ENCODE assay signal across 13 cellular contexts in genomic region chr1:111191496-111191895, GRCh38. TPM values are rescaled to one million over a fixed set of nuclear protein-coding genes. Genes with fewer than 3 reads are reported as not detected.
DNase-seq lines count a peak whose midpoint lies in the region; ATAC-seq and TF ChIP-seq lines count a peak whose summit lies in the region.
"Had no signal": no experiment of that assay in that cellular context is flagged by ENCODE, and none has a peak within 500 bp of the region (broad histone marks: within the 10 kb centered on the region; RNA-seq: fewer than 3 reads in every experiment).

No MANE protein-coding gene starts in this region.

- H3K27me3 ChIP-seq in tibial nerve, result no peaks in the 10 kb centered on the region
- H3K27me3 ChIP-seq: neural progenitor cell had no signal

- no peak overlapping the region for H3K4me3 Mint-ChIP-seq in activated T-cell treated with anti-CD3 and anti-CD28 coated beads, Interleukin-2, amount 50 U/mL, for 24 hours
- no peak overlapping the region for H3K4me3 Mint-ChIP-seq in activated CD8-positive, alpha-beta T cell treated with anti-CD3 and anti-CD28 coated beads, Interleukin-2, amount 10 ng/mL, durations not matched to agents 7 days and 5 days
- H3K4me3 Mint-ChIP-seq: neural progenitor cell had no signal

- H3K27ac Mint-ChIP-seq in activated T-cell treated with anti-CD3 and anti-CD28 coated beads, Interleukin-2, amount 50 U/mL, for 24 hours, result peak overlapping the region; percentile 98
- peak overlapping the region; percentile 76 for H3K27ac Mint-ChIP-seq in activated CD8-positive, alpha-beta T cell treated with anti-CD3 and anti-CD28 coated beads, Interleukin-2, amount 10 ng/mL, durations not matched to agents 7 days and 5 days
- H3K27ac Mint-ChIP-seq: neural progenitor cell had no signal

- peak overlapping the region in 3 of 4 donors; percentile 34 to 71 (median 46) for H3K27ac ChIP-seq in tibial nerve
- H3K27ac ChIP-seq: neural progenitor cell had no signal

- peaks cover 96% of the 10 kb centered on the region for H3K4me1 Mint-ChIP-seq in activated T-cell treated with anti-CD3 and anti-CD28 coated beads, Interleukin-2, amount 50 U/mL, for 24 hours (ENCODE audit: low read depth)
- peaks cover 100% of the 10 kb centered on the region for H3K4me1 Mint-ChIP-seq in activated CD8-positive, alpha-beta T cell treated with anti-CD3 and anti-CD28 coated beads, Interleukin-2, amount 10 ng/mL, durations not matched to agents 7 days and 5 days (ENCODE audit: low read depth)

- H3K4me1 ChIP-seq in tibial nerve, result peaks cover 0 to 49% (median 26%) of the 10 kb centered on the region in 4 donors
- H3K4me1 ChIP-seq: HAP-1, neural progenitor cell had no signal

- TF ChIP-seq POLR2A in tibial nerve (IDR thresholded peaks at IDR 0.05), result no peak

- no peak for ATAC-seq in activated CD8-positive, alpha-beta T cell treated with anti-CD3 and anti-CD28 coated beads, Interleukin-2, amount 10 ng/mL, durations not matched to agents 7 days and 5 days

- peaks cover 100% of the 10 kb centered on the region for H3K36me3 Mint-ChIP-seq in activated T-cell treated with anti-CD3 and anti-CD28 coated beads, Interleukin-2, amount 50 U/mL, for 24 hours (ENCODE audit: low read depth)
- H3K36me3 Mint-ChIP-seq in activated CD8-positive, alpha-beta T cell treated with anti-CD3 and anti-CD28 coated beads, Interleukin-2, amount 10 ng/mL, durations not matched to agents 7 days and 5 days (ENCODE audit: low read depth), result peaks cover 98% of the 10 kb centered on the region

- 59 to 64% methylated on average over 3 of the region's 3 CpGs for WGBS in tibial nerve, 2 donors

- H3K4me3 ChIP-seq in fibroblast of villous mesenchyme (ENCODE audit: low read depth, low read length) (no peak overlapping the region), tibial nerve (no peak overlapping the region)
- H3K4me3 ChIP-seq: HAP-1, heart left ventricle, neural progenitor cell had no signal

- CTCF ChIA-PET in activated CD8-positive, alpha-beta T cell treated with anti-CD3 and anti-CD28 coated beads, Interleukin-2, amount 10 ng/mL, durations not matched to agents 7 days and 5 days (lab: Charles Lee), result interaction anchor here (0.6 to 14.9 kb wide), 8 partner anchors 8 to 251 kb away, joined by 3 to 528 read pairs (median 4); partner anchors contain the start of genes CHI3L2 and DENND2D

- no peaks in the 10 kb centered on the region for H3K9me3 Mint-ChIP-seq in activated T-cell treated with anti-CD3 and anti-CD28 coated beads, Interleukin-2, amount 50 U/mL, for 24 hours
- H3K9me3 Mint-ChIP-seq in activated CD8-positive, alpha-beta T cell treated with anti-CD3 and anti-CD28 coated beads, Interleukin-2, amount 10 ng/mL, durations not matched to agents 7 days and 5 days (ENCODE audit: insufficient read depth), result no peaks in the 10 kb centered on the region
- H3K9me3 Mint-ChIP-seq: neural progenitor cell had no signal

- H3K27me3 Mint-ChIP-seq in activated T-cell treated with anti-CD3 and anti-CD28 coated beads, Interleukin-2, amount 50 U/mL, for 24 hours, result no peaks in the 10 kb centered on the region
- no peaks in the 10 kb centered on the region for H3K27me3 Mint-ChIP-seq in activated CD8-positive, alpha-beta T cell treated with anti-CD3 and anti-CD28 coated beads, Interleukin-2, amount 10 ng/mL, durations not matched to agents 7 days and 5 days (ENCODE audit: low read depth)

- TF ChIP-seq EP300 in tibial nerve (IDR thresholded peaks at IDR 0.05), result no peak

- H3K36me3 ChIP-seq in tibial nerve, result peaks cover 0 to 32% (median 0%) of the 10 kb centered on the region in 3 donors
- H3K36me3 ChIP-seq: HAP-1, neural progenitor cell had no signal

- DNase-seq in activated T-cell treated with anti-CD3 and anti-CD28 coated beads, Interleukin-2, amount 50 U/mL, for 24 hours, result no peak
- DNase-seq in activated T-cell treated with anti-CD3 and anti-CD28 coated beads, Interleukin-2, amount 50 U/mL, for 1 hour, result no peak
- no peak for DNase-seq in activated CD8-positive, alpha-beta T cell treated with anti-CD3 and anti-CD28 coated beads, Interleukin-2, amount 10 ng/mL, durations not matched to agents 7 days and 5 days
- peak; percentile 32 for DNase-seq in fibroblast of villous mesenchyme (ENCODE audit: low read depth)
- DNase-seq in tibial nerve (ENCODE audit: low spot score in 2 of 2), result no peak
- no peak for DNase-seq in foreskin melanocyte
- DNase-seq in Ammon's horn (ENCODE audit: low spot score), result no peak
- no peak for DNase-seq in activated effector memory CD4-positive, alpha-beta T cell treated with anti-CD3 and anti-CD28 coated beads, Interleukin-2, amount 50 U/mL, for 16 hours
- DNase-seq: aorta, C1 segment of cervical spinal cord, heart left ventricle had no signal

- TF ChIP-seq CTCF in fibroblast of villous mesenchyme (IDR thresholded peaks at IDR 0.05; ENCODE audit: insufficient read depth, low read depth, low read length), result no peak
- no peak for TF ChIP-seq CTCF in tibial nerve (IDR thresholded peaks at IDR 0.05)

- POLR2A ChIA-PET in activated CD8-positive, alpha-beta T cell treated with anti-CD3 and anti-CD28 coated beads, Interleukin-2, amount 10 ng/mL, durations not matched to agents 7 days and 5 days (lab: Charles Lee), result interaction anchor here (0.6 to 4.2 kb wide), 9 partner anchors 8 to 257 kb away, joined by 3 to 40 read pairs (median 7); partner anchors contain the start of genes CEPT1, DENND2D and DRAM2

- H3K9me3 ChIP-seq in tibial nerve, result no peaks in the 10 kb centered on the region
- H3K9me3 ChIP-seq: HAP-1, heart left ventricle had no signal

RNA-seq across cellular contexts. Expression of gene DENND2D, which starts 8.9 kb away (rescaled TPM):
- total RNA-seq in activated CD8-positive, alpha-beta T cell treated with anti-CD3 and anti-CD28 coated beads, Interleukin-2, amount 10 ng/mL, durations not matched to agents 7 days and 5 days, result 100 to 1,000 TPM; 262 to 275 TPM
- total RNA-seq in fibroblast of villous mesenchyme, result 2.3 and 4.3 TPM in 2 replicates
- 10 to 100 TPM in 1 of 4 donors, 1 to 10 TPM in 3; 4.8 to 21.6 (median 8.2) TPM for total RNA-seq in tibial nerve

RNA-seq across cellular contexts. Expression of gene CHI3L2, which starts 36.0 kb away (rescaled TPM):
- 10 to 100 TPM; 23.8 to 27.0 TPM for total RNA-seq in activated CD8-positive, alpha-beta T cell treated with anti-CD3 and anti-CD28 coated beads, Interleukin-2, amount 10 ng/mL, durations not matched to agents 7 days and 5 days
- total RNA-seq in fibroblast of villous mesenchyme (not detected in 2 replicates), tibial nerve (10 to 100 TPM in 1 of 4 donors, 1 to 10 TPM in 3; 2.5 to 37.2 (median 6.1) TPM)

RNA-seq across cellular contexts. Expression of gene CEPT1, which starts 51.5 kb away (rescaled TPM):
- total RNA-seq in activated CD8-positive, alpha-beta T cell treated with anti-CD3 and anti-CD28 coated beads, Interleukin-2, amount 10 ng/mL, durations not matched to agents 7 days and 5 days, result 10 to 100 TPM; 36.6 to 37.5 TPM
- total RNA-seq in fibroblast of villous mesenchyme (24.8 and 59.2 TPM in 2 replicates), tibial nerve (10 to 100 TPM; 30.3 to 37.8 (median 32.8) TPM)

RNA-seq across cellular contexts. Expression of gene DRAM2, which starts 51.6 kb away (rescaled TPM):
- total RNA-seq in activated CD8-positive, alpha-beta T cell treated with anti-CD3 and anti-CD28 coated beads, Interleukin-2, amount 10 ng/mL, durations not matched to agents 7 days and 5 days, result 10 to 100 TPM; 27.5 to 29.3 TPM
- total RNA-seq in fibroblast of villous mesenchyme, result 37.7 and 58.3 TPM in 2 replicates
- total RNA-seq in tibial nerve, result 10 to 100 TPM; 30.3 to 64.3 (median 37.6) TPM

Comparison
In these comparisons a context has a peak if more than half of its experiments do, and no peak if none do; other contexts are left out.
1. RNA of gene DENND2D, which starts 8.9 kb away (total RNA-seq): 262 to 275 TPM in activated CD8-positive, alpha-beta T cell treated with anti-CD3 and anti-CD28 coated beads, Interleukin-2, amount 10 ng/mL, durations not matched to agents 7 days and 5 days; 4.8 to 21.6 TPM in tibial nerve and 2.3 to 4.3 TPM in fibroblast of villous mesenchyme; every median in the first group is over 10 times any median in the second.